ENCODE assay signal across 20 cellular contexts in genomic region chr7:85004402-85004801, GRCh38.
DNase-seq lines count a peak whose midpoint lies in the region; TF ChIP-seq lines count a peak whose summit lies in the region.
"Had no signal": no experiment of that assay in that cellular context is flagged by ENCODE, and none has a peak within 500 bp of the region (broad histone marks: within the 10 kb centered on the region; RNA-seq: fewer than 3 reads in every experiment).

No MANE protein-coding gene starts in this region.

- TF ChIP-seq POLR2A in ovary (IDR thresholded peaks at IDR 0.05) = no peak

- no peaks in the 10 kb centered on the region for H3K79me2 ChIP-seq in fibroblast of lung (ENCODE audit: control insufficient read depth, insufficient read depth, low read length)

- no peak overlapping the region for H3K27ac ChIP-seq in fibroblast of lung (ENCODE audit: insufficient read depth, low read length)
- no peak overlapping the region for H3K27ac ChIP-seq in ovary
- H3K27ac ChIP-seq: coronary artery, KMS-11, spleen, suprapubic skin had no signal

- 49 to 67% (median 63%) methylated on average over 2 of the region's 2 CpGs for WGBS in ovary, 3 donors

- H3K36me3 ChIP-seq in fibroblast of lung (ENCODE audit: control insufficient read depth, insufficient read depth, low read length) (no peaks in the 10 kb centered on the region), ovary (no peaks in the 10 kb centered on the region)
- H3K36me3 ChIP-seq: suprapubic skin had no signal

- DNase-seq in NCI-H2227 (lab: John Stamatoyannopoulos, UW; ENCODE audit: unreplicated experiment) (peak; percentile 21), NCI-H2227 treated with DMSO at 0.1 percent for 48 hours (lab: John Stamatoyannopoulos, UW) (no peak), NCI-H69 (lab: John Stamatoyannopoulos, UW) (peak; percentile 66), fibroblast of lung (ENCODE audit: low read depth in 2 of 2) (peak in 1 of 2 donors; percentile 19), CD14-positive monocyte (ENCODE audit: low spot score) (no peak), NCI-H2107 (lab: John Stamatoyannopoulos, UW) (no peak), NCI-H2171 (lab: John Stamatoyannopoulos, UW) (no peak), ovary (no peak)
- DNase-seq: 8988T; activated naive CD4-positive, alpha-beta T cell; DMS53; H9; mesendoderm; NCI-H1105 treated with DMSO at 0.1 percent for 48 hours; spleen; stimulated activated CD8-positive, alpha-beta memory T cell treated with anti-CD3 and anti-CD28 coated beads, Interleukin-4, amount 100 ng/mL, for 48 hours had no signal

- H3K36me3 Mint-ChIP-seq in CD14-positive monocyte = no peaks in the 10 kb centered on the region

- H3K4me2 ChIP-seq in fibroblast of lung (ENCODE audit: extremely low read depth, insufficient read depth, low read length) = no peak overlapping the region
- H3K4me2 ChIP-seq: KMS-11 had no signal

- TF ChIP-seq EP300 in ovary (IDR thresholded peaks at IDR 0.05) = no peak

- no peaks in the 10 kb centered on the region for H3K4me1 Mint-ChIP-seq in CD14-positive monocyte

- peak overlapping the region; percentile 46 for H2AFZ ChIP-seq in fibroblast of lung (ENCODE audit: low read length)

- no peak overlapping the region for H3K27ac Mint-ChIP-seq in CD14-positive monocyte
- H3K27ac Mint-ChIP-seq: H9, nephron had no signal

- H3K9me3 ChIP-seq in fibroblast of lung (ENCODE audit: control insufficient read depth, insufficient read depth, low read depth, low read length) = no peaks in the 10 kb centered on the region
- H3K9me3 ChIP-seq in ovary = no peaks in the 10 kb centered on the region
- H3K9me3 ChIP-seq: spleen, suprapubic skin had no signal

- peaks cover 0 to under 1% (median 0%) of the 10 kb centered on the region in 3 donors for H3K27me3 Mint-ChIP-seq in CD14-positive monocyte (ENCODE audit: low read depth in 3 of 3)

- H3K4me3 ChIP-seq in fibroblast of lung (replicated peaks in 1 of 4; ENCODE audit: control extremely low read depth in 1 of 4, insufficient read depth in 1 of 4, low read depth in 3 of 4, low read length in 4 of 4) = no peak overlapping the region
- no peak overlapping the region for H3K4me3 ChIP-seq in ovary
- H3K4me3 ChIP-seq: coronary artery, spleen, suprapubic skin had no signal

- no peaks in the 10 kb centered on the region for H3K27me3 ChIP-seq in fibroblast of lung (ENCODE audit: control insufficient read depth, insufficient read depth, low read length)
- no peaks in the 10 kb centered on the region for H3K27me3 ChIP-seq in ovary
- H3K27me3 ChIP-seq: spleen, suprapubic skin had no signal

- H4K20me1 ChIP-seq in fibroblast of lung (ENCODE audit: control insufficient read depth, extremely low read depth, insufficient read depth, low read length) = no peaks in the 10 kb centered on the region

- no peak overlapping the region for H3K9ac ChIP-seq in fibroblast of lung (ENCODE audit: insufficient read depth, low read length)
- H3K9ac ChIP-seq: KMS-11 had no signal

- intact Hi-C loops in CD14-positive monocyte (cut with micrococcal nuclease) (no loop called here), ovary (cut with DNase I) (no loop called here)

- H3K4me1 ChIP-seq in fibroblast of lung (ENCODE audit: control insufficient read depth, extremely low read depth, insufficient read depth, low read length) (no peaks in the 10 kb centered on the region), ovary (ENCODE audit: insufficient read depth) (no peaks in the 10 kb centered on the region)
- H3K4me1 ChIP-seq: spleen, suprapubic skin had no signal

- no peak overlapping the region for H3K4me3 Mint-ChIP-seq in CD14-positive monocyte
- H3K4me3 Mint-ChIP-seq: H9, nephron had no signal

- TF ChIP-seq CTCF in fibroblast of lung (conservative IDR thresholded peaks at IDR 0.05 in 1 of 2, IDR thresholded peaks at IDR 0.05 in 1 of 2; ENCODE audit: low read depth in 1 of 2, low read length in 2 of 2) (no peak), CD14-positive monocyte (IDR thresholded peaks at IDR 0.05) (no peak), ovary (IDR thresholded peaks at IDR 0.05) (no peak)

- H3K9me3 Mint-ChIP-seq in CD14-positive monocyte = no peaks in the 10 kb centered on the region
- H3K9me3 Mint-ChIP-seq: H9, nephron had no signal

Comparison
In these comparisons a context has a peak if more than half of its experiments do, and no peak if none do; other contexts are left out.
1. DNase-seq: peak in NCI-H2227 (single experiment) and NCI-H69 (single experiment); none in NCI-H2227 treated with DMSO at 0.1 percent for 48 hours (single experiment), CD14-positive monocyte (single experiment), NCI-H2107 (single experiment), NCI-H2171 (single experiment) and ovary (0 of 5).